ENCODE assay signal across 1 cellular context in genomic region chr3:110070539-110070916, GRCh38.
TF ChIP-seq lines count a peak whose summit lies in the region.

No MANE protein-coding gene starts in this region.

TF ChIP-seq in SK-N-SH, 30 proteins besides CTCF, POLR2A, EP300 and RAD21 (continued from another document):
- TF ChIP-seq REST (IDR thresholded peaks at IDR 0.05; ENCODE audit: low read depth, low read length), result no peak
- TF ChIP-seq FOSL2 (IDR thresholded peaks at IDR 0.05; ENCODE audit: borderline replicate concordance, low read depth), result peak; percentile 4; the same call in 1 of the 2 replicates
- no peak for TF ChIP-seq USF2 (IDR thresholded peaks at IDR 0.05; ENCODE audit: borderline replicate concordance, low read depth, low read length)
- TF ChIP-seq NRF1 (IDR thresholded peaks at IDR 0.05; ENCODE audit: low read depth, low read length), result no peak
- no peak for TF ChIP-seq SIN3A (IDR thresholded peaks at IDR 0.05; ENCODE audit: borderline replicate concordance, low read depth, low read length)
- no peak for TF ChIP-seq TAF1 (IDR thresholded peaks at IDR 0.05; ENCODE audit: borderline replicate concordance, low read depth, low read length)
- TF ChIP-seq ZBTB33 (IDR thresholded peaks at IDR 0.05; ENCODE audit: borderline replicate concordance, low read depth), result no peak
- TF ChIP-seq YY1 (IDR thresholded peaks at IDR 0.05; ENCODE audit: low read depth), result no peak
- TF ChIP-seq RFX5 (IDR thresholded peaks at IDR 0.05; ENCODE audit: low read length), result no peak
